Comparison of ENCODE assay signal across 11 cellular contexts in genomic region chr6:89347825-89348224, GRCh38. TPM values are rescaled to one million over a fixed set of nuclear protein-coding genes. Genes with fewer than 3 reads are reported as not detected.
DNase-seq lines count a peak whose midpoint lies in the region; ATAC-seq and TF ChIP-seq lines count a peak whose summit lies in the region.
"Had no signal": no experiment of that assay in that cellular context is flagged by ENCODE, and none has a peak within 500 bp of the region (broad histone marks: within the 10 kb centered on the region; RNA-seq: fewer than 3 reads in every experiment).

No MANE protein-coding gene starts in this region.

- CTCF ChIA-PET in T-cell (lab: Charles Lee): interaction anchor here (0.6 to 1.9 kb wide), 8 partner anchors 9 to 268 kb away, joined by 3 to 8 read pairs (median 4); partner anchors contain the start of gene PNRC1 (in 1 of the 2)

- H3K4me1 ChIP-seq in cardiac muscle cell (ENCODE audit: low read depth) (peaks cover 39% of the 10 kb centered on the region), right atrium auricular region (peaks cover 0 to 59% of the 10 kb centered on the region in 2 donors), left ventricle myocardium inferior (peaks cover 84% of the 10 kb centered on the region), transverse colon (peaks cover 4 to 67% (median 34%) of the 10 kb centered on the region in 4 donors)

- DNase-seq in cardiac muscle cell (ENCODE audit: low read depth in 1 of 2, low spot score in 1 of 2) (peak; percentile 53 to 58), right atrium auricular region (ENCODE audit: low spot score) (no peak), T-cell (no peak), left ventricle myocardium inferior (peak; percentile 22), type B pancreatic cell (ENCODE audit: extremely low spot score, unreplicated experiment) (no peak), transverse colon (no peak), NCI-H526 treated with DMSO at 0.1 percent for 48 hours (lab: John Stamatoyannopoulos, UW) (no peak)
- DNase-seq in activated T-helper 1 cell treated with anti-CD3 and anti-CD28 coated beads, Interleukin-12 subunit alpha, Interleukin-12 subunit beta, Interleukin-2, Interleukin-4 antibody, amounts not matched to agents 30 ng/mL and 10 ng/mL and 1 ng/mL, durations not matched to agents 14 hours and 24 hours and 36 hours (ENCODE audit: low spot score): no peak
- DNase-seq: activated CD4-positive, CD25-positive, alpha-beta regulatory T cell; activated naive CD8-positive, alpha-beta T cell treated with anti-CD3 and anti-CD28 coated beads, Interleukin-2, amount 10 ng/mL, durations not matched to agents 7 days and 5 days; mucosa of descending colon had no signal

- ATAC-seq in T-cell (replicated peaks in 1 of 4): no peak
- ATAC-seq: mucosa of descending colon had no signal

- H3K4me3 Mint-ChIP-seq in T-cell (no peak overlapping the region), type B pancreatic cell (no peak overlapping the region)
- no peak overlapping the region for H3K4me3 Mint-ChIP-seq in activated T-helper 1 cell treated with anti-CD3 and anti-CD28 coated beads, Interleukin-12 subunit alpha, Interleukin-12 subunit beta, Interleukin-2, Interleukin-4 antibody, amounts not matched to agents 30 ng/mL and 10 ng/mL and 1 ng/mL, durations not matched to agents 14 hours and 24 hours and 36 hours
- H3K4me3 Mint-ChIP-seq: activated naive CD8-positive, alpha-beta T cell treated with anti-CD3 and anti-CD28 coated beads, Interleukin-2, amount 10 ng/mL, durations not matched to agents 7 days and 5 days had no signal

- intact Hi-C loops in left ventricle myocardium inferior (cut with micrococcal nuclease): no loop called here
- intact Hi-C loops in activated T-helper 1 cell treated with anti-CD3 and anti-CD28 coated beads, Interleukin-12 subunit alpha, Interleukin-12 subunit beta, Interleukin-2, Interleukin-4 antibody, amounts not matched to agents 30 ng/mL and 10 ng/mL and 1 ng/mL, durations not matched to agents 14 hours and 24 hours and 36 hours (cut with micrococcal nuclease): no loop called here
- intact Hi-C loops in transverse colon (cut with DNase I; ENCODE audit: low total_unique reads): loop anchor here (10.0 kb wide), 1 partner anchor 383 kb away; the partner anchor contains the start of gene RNGTT

- H3K27ac ChIP-seq in cardiac muscle cell (peak overlapping the region; percentile 86), right atrium auricular region (no peak overlapping the region), left ventricle myocardium inferior (replicated peaks) (peak overlapping the region; percentile 99), transverse colon (no peak overlapping the region)

- peaks cover 63 to 72% (median 69%) of the 10 kb centered on the region in 3 donors for H3K4me1 Mint-ChIP-seq in T-cell
- H3K4me1 Mint-ChIP-seq in type B pancreatic cell (ENCODE audit: unreplicated experiment): peaks cover 48% of the 10 kb centered on the region
- peaks cover 57% of the 10 kb centered on the region for H3K4me1 Mint-ChIP-seq in activated T-helper 1 cell treated with anti-CD3 and anti-CD28 coated beads, Interleukin-12 subunit alpha, Interleukin-12 subunit beta, Interleukin-2, Interleukin-4 antibody, amounts not matched to agents 30 ng/mL and 10 ng/mL and 1 ng/mL, durations not matched to agents 14 hours and 24 hours and 36 hours (ENCODE audit: low read depth)

- no peak for TF ChIP-seq EP300 in transverse colon (IDR thresholded peaks at IDR 0.05; ENCODE audit: low read depth)

- 75% methylated on average over 2 of the region's 2 CpGs for WGBS in transverse colon (ENCODE audit: low coverage in 1 of 2), 2 donors

- in situ Hi-C loops in transverse colon (cut with MboI; ENCODE audit: low pct_ligation_motif_present in 1 of 4, low pct_unique_long_range_greater_than_20kb in 1 of 4, low sequenced_read_pairs in 3 of 4): no loop called here

- H3K4me3 ChIP-seq in cardiac muscle cell (no peak overlapping the region), right atrium auricular region (no peak overlapping the region), left ventricle myocardium inferior (no peak overlapping the region), transverse colon (no peak overlapping the region)
- H3K4me3 ChIP-seq: mucosa of descending colon had no signal

- H3K9me3 ChIP-seq in cardiac muscle cell (ENCODE audit: low read depth): no peaks in the 10 kb centered on the region
- H3K9me3 ChIP-seq in right atrium auricular region: no peaks in the 10 kb centered on the region
- no peaks in the 10 kb centered on the region for H3K9me3 ChIP-seq in left ventricle myocardium inferior (replicated peaks)
- H3K9me3 ChIP-seq in transverse colon: no peaks in the 10 kb centered on the region
- H3K9me3 ChIP-seq: mucosa of descending colon had no signal

- no peaks in the 10 kb centered on the region for H3K27me3 ChIP-seq in cardiac muscle cell
- H3K27me3 ChIP-seq in right atrium auricular region: no peaks in the 10 kb centered on the region
- H3K27me3 ChIP-seq in left ventricle myocardium inferior (ENCODE audit: low read depth): no peaks in the 10 kb centered on the region
- no peaks in the 10 kb centered on the region for H3K27me3 ChIP-seq in transverse colon

- H3K9me3 Mint-ChIP-seq in T-cell (no peaks in the 10 kb centered on the region), type B pancreatic cell (no peaks in the 10 kb centered on the region)
- H3K9me3 Mint-ChIP-seq in activated T-helper 1 cell treated with anti-CD3 and anti-CD28 coated beads, Interleukin-12 subunit alpha, Interleukin-12 subunit beta, Interleukin-2, Interleukin-4 antibody, amounts not matched to agents 30 ng/mL and 10 ng/mL and 1 ng/mL, durations not matched to agents 14 hours and 24 hours and 36 hours: no peaks in the 10 kb centered on the region
- H3K9me3 Mint-ChIP-seq: activated naive CD8-positive, alpha-beta T cell treated with anti-CD3 and anti-CD28 coated beads, Interleukin-2, amount 10 ng/mL, durations not matched to agents 7 days and 5 days had no signal

- peaks cover 2% of the 10 kb centered on the region for H3K36me3 Mint-ChIP-seq in T-cell
- H3K36me3 Mint-ChIP-seq in type B pancreatic cell: peaks cover 16% of the 10 kb centered on the region
- H3K36me3 Mint-ChIP-seq in activated T-helper 1 cell treated with anti-CD3 and anti-CD28 coated beads, Interleukin-12 subunit alpha, Interleukin-12 subunit beta, Interleukin-2, Interleukin-4 antibody, amounts not matched to agents 30 ng/mL and 10 ng/mL and 1 ng/mL, durations not matched to agents 14 hours and 24 hours and 36 hours (ENCODE audit: low read depth): peaks cover 19% of the 10 kb centered on the region

- no peak for TF ChIP-seq POLR2A in transverse colon (IDR thresholded peaks at IDR 0.05)

- H3K27ac Mint-ChIP-seq in T-cell (peak overlapping the region; percentile 97 to 98), type B pancreatic cell (peak overlapping the region; percentile 57)
- H3K27ac Mint-ChIP-seq in activated T-helper 1 cell treated with anti-CD3 and anti-CD28 coated beads, Interleukin-12 subunit alpha, Interleukin-12 subunit beta, Interleukin-2, Interleukin-4 antibody, amounts not matched to agents 30 ng/mL and 10 ng/mL and 1 ng/mL, durations not matched to agents 14 hours and 24 hours and 36 hours: no peak overlapping the region
- H3K27ac Mint-ChIP-seq: activated naive CD8-positive, alpha-beta T cell treated with anti-CD3 and anti-CD28 coated beads, Interleukin-2, amount 10 ng/mL, durations not matched to agents 7 days and 5 days had no signal

- POLR2A ChIA-PET in T-cell (lab: Charles Lee): interaction anchor here (0.6 to 1.3 kb wide), 3 partner anchors 9 to 630 kb away, joined by 3 to 10 read pairs (median 6); no protein-coding TSS in a partner anchor

- H3K36me3 ChIP-seq in cardiac muscle cell (no peaks in the 10 kb centered on the region), right atrium auricular region (peaks cover 1% of the 10 kb centered on the region), left ventricle myocardium inferior (peaks cover 4% of the 10 kb centered on the region), transverse colon (no peaks in the 10 kb centered on the region)

- H3K27me3 Mint-ChIP-seq in T-cell (no peaks in the 10 kb centered on the region), type B pancreatic cell (no peaks in the 10 kb centered on the region)
- H3K27me3 Mint-ChIP-seq in activated T-helper 1 cell treated with anti-CD3 and anti-CD28 coated beads, Interleukin-12 subunit alpha, Interleukin-12 subunit beta, Interleukin-2, Interleukin-4 antibody, amounts not matched to agents 30 ng/mL and 10 ng/mL and 1 ng/mL, durations not matched to agents 14 hours and 24 hours and 36 hours (ENCODE audit: insufficient read depth): no peaks in the 10 kb centered on the region
- H3K27me3 Mint-ChIP-seq: activated naive CD8-positive, alpha-beta T cell treated with anti-CD3 and anti-CD28 coated beads, Interleukin-2, amount 10 ng/mL, durations not matched to agents 7 days and 5 days had no signal

- TF ChIP-seq CTCF in cardiac muscle cell (IDR thresholded peaks at IDR 0.05; ENCODE audit: low read depth, low read length): no peak
- TF ChIP-seq CTCF in right atrium auricular region (IDR thresholded peaks at IDR 0.05): no peak
- TF ChIP-seq CTCF in left ventricle myocardium inferior (IDR thresholded peaks at IDR 0.05; ENCODE audit: borderline replicate concordance): no peak
- no peak for TF ChIP-seq CTCF in type B pancreatic cell (conservative IDR thresholded peaks at IDR 0.05)
- TF ChIP-seq CTCF in transverse colon (IDR thresholded peaks at IDR 0.05): no peak

RNA-seq across cellular contexts. Expression of gene UBE2J1, which starts 4.7 kb away (rescaled TPM):
- total RNA-seq in cardiac muscle cell (17.9 and 19.8 TPM in 2 replicates), right atrium auricular region (10 to 100 TPM; 13.8 to 15.6 TPM), T-cell (10 to 100 TPM; 14.6 to 24.1 (median 22.6) TPM), left ventricle myocardium inferior (13.1 TPM), type B pancreatic cell (ENCODE audit: low replicate concordance) (30.6 and 32.0 TPM in 2 replicates), transverse colon (10 to 100 TPM; 27.3 to 52.9 (median 38.2) TPM)
- 26.4 and 28.7 TPM in 2 replicates for polyA plus RNA-seq in cardiac muscle cell
- total RNA-seq in activated T-helper 1 cell treated with anti-CD3 and anti-CD28 coated beads, Interleukin-12 subunit alpha, Interleukin-12 subunit beta, Interleukin-2, Interleukin-4 antibody, amounts not matched to agents 30 ng/mL and 10 ng/mL and 1 ng/mL, durations not matched to agents 14 hours and 24 hours and 36 hours: 38.1 and 40.5 TPM in 2 replicates

RNA-seq across cellular contexts. Expression of gene GABRR2, which starts 32.7 kb away (rescaled TPM):
- total RNA-seq in cardiac muscle cell (0.39 and 0.83 TPM in 2 replicates), right atrium auricular region (under 1 TPM; 0.33 to 0.35 TPM), T-cell (1 to 10 TPM in 1 of 5 donors, under 1 TPM in 4; 0.49 to 1.5 (median 0.73) TPM), left ventricle myocardium inferior (0.69 TPM), type B pancreatic cell (ENCODE audit: low replicate concordance) (0.92 TPM in 1 of 2 replicates, not detected in the other), transverse colon (1 to 10 TPM in 3 of 4 donors, not detected in 1; 1.1 to 4.3 (median 1.2) TPM)
- polyA plus RNA-seq in cardiac muscle cell: 0.31 and 0.50 TPM in 2 replicates
- 0.88 and 1.0 TPM in 2 replicates for total RNA-seq in activated T-helper 1 cell treated with anti-CD3 and anti-CD28 coated beads, Interleukin-12 subunit alpha, Interleukin-12 subunit beta, Interleukin-2, Interleukin-4 antibody, amounts not matched to agents 30 ng/mL and 10 ng/mL and 1 ng/mL, durations not matched to agents 14 hours and 24 hours and 36 hours

Comparison
In these comparisons a context has a peak if more than half of its experiments do, and no peak if none do; other contexts are left out.
1. DNase-seq: peak in cardiac muscle cell (2 of 2) and left ventricle myocardium inferior (single experiment); none in right atrium auricular region (single experiment), T-cell (0 of 34), type B pancreatic cell (single experiment), activated T-helper 1 cell treated with anti-CD3 and anti-CD28 coated beads, Interleukin-12 subunit alpha, Interleukin-12 subunit beta, Interleukin-2, Interleukin-4 antibody, amounts not matched to agents 30 ng/mL and 10 ng/mL and 1 ng/mL, durations not matched to agents 14 hours and 24 hours and 36 hours (single experiment), transverse colon (single experiment) and NCI-H526 treated with DMSO at 0.1 percent for 48 hours (single experiment).
2. H3K27ac ChIP-seq: peak in cardiac muscle cell (single experiment) and left ventricle myocardium inferior (single experiment); none in right atrium auricular region (0 of 2) and transverse colon (0 of 4).